In the genomic region with DNA sequence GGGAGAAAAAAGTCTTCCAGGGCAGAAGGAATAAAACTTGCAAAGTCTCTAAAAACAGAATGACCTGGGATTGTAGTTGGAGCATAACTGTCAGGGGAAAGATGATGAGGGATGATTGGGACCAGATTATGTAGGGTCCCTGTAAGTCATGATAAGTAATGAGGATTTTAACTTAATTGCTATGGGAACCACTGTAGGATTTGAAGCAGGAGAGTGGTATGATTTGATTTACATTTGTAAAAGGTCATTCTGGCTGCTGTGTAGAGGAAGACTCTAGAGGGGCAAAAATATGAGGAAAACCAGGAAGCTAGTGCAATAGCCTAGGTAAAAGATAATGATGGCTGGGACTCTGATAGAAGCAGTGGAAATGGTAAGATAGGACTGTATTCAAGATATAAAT, we compare ENCODE assay signal across 28 cellular contexts.
"Had no signal": no experiment of that assay in that cellular context is flagged by ENCODE, and none has a peak within 500 bp of the region (broad histone marks: within the 10 kb centered on the region; RNA-seq: fewer than 3 reads in every experiment).

No MANE protein-coding gene starts in this region.

- ATAC-seq: effector memory CD8-positive, alpha-beta T cell; esophagus mucosa; foreskin keratinocyte; gastrocnemius medialis; gastroesophageal sphincter; heart left ventricle; heart right ventricle had no signal

- H3K4me1 ChIP-seq: esophagus muscularis mucosa, esophagus squamous epithelium, foreskin keratinocyte, gastrocnemius medialis, gastroesophageal sphincter, heart left ventricle had no signal

- DNase-seq: cortex of kidney; dermis blood vessel endothelial cell; dorsolateral prefrontal cortex; effector CD4-positive, alpha-beta T cell; effector CD8-positive, alpha-beta T cell; effector memory CD4-positive, alpha-beta T cell; effector memory CD8-positive, alpha-beta T cell; endodermal cell; erythroblast; esophagus squamous epithelium; foreskin fibroblast; foreskin keratinocyte; foreskin melanocyte; gastrocnemius medialis; glutamatergic neuron; head of caudate nucleus; heart left ventricle; heart right ventricle; hippocampal formation had no signal

- H2AFZ ChIP-seq: hepatocyte had no signal

- H3K27me3 ChIP-seq: dorsolateral prefrontal cortex, esophagus muscularis mucosa, esophagus squamous epithelium, foreskin keratinocyte, gastrocnemius medialis, gastroesophageal sphincter, heart left ventricle, heart right ventricle, hepatocyte had no signal

- H3K4me3 ChIP-seq: coronary artery, dorsolateral prefrontal cortex, esophagus muscularis mucosa, esophagus squamous epithelium, gastrocnemius medialis, gastroesophageal sphincter, heart left ventricle, heart right ventricle, hepatocyte had no signal

- FAIRE-seq: endometrium, endothelial cell of umbilical vein, frontal cortex had no signal

- H3K79me2 ChIP-seq: hepatocyte had no signal

- H3K36me3 ChIP-seq: esophagus muscularis mucosa, esophagus squamous epithelium, gastrocnemius medialis, gastroesophageal sphincter, heart left ventricle, heart right ventricle had no signal

- H3K9me3 ChIP-seq: esophagus muscularis mucosa, esophagus squamous epithelium, gastrocnemius medialis, gastroesophageal sphincter, heart left ventricle, heart right ventricle had no signal

- H3K4me2 ChIP-seq: hepatocyte had no signal

- H3K27ac ChIP-seq: coronary artery, dorsolateral prefrontal cortex, epithelial cell of prostate, esophagus muscularis mucosa, esophagus squamous epithelium, foreskin keratinocyte, gastrocnemius medialis, gastroesophageal sphincter, heart left ventricle, heart right ventricle, hepatocyte had no signal
